In the genomic region with DNA sequence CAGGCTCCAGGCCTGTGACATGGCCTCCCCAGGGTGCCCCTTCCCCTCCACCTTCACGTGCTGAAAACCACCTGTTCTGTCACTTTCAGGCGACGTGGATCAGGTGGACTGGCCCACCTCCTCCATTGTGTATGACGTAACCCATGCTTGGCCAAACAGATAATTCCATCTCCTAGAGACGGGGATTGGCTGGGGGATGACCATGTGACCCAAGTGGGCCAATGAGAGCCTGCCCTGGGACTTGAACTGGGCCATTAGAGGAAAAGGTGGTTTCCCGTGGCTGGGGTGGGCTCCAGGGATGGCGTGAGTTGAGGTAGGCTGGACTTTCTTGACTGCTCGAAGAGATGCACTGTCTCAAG, we compare ENCODE assay signal across 1 cellular context.
TF ChIP-seq lines count a peak whose summit lies in the region.

No MANE protein-coding gene starts in this region.

TF ChIP-seq in HepG2, 621 proteins besides CTCF, POLR2A, EP300 and RAD21:
- TF ChIP-seq KDM6A (CRISPR knock-in tag; IDR thresholded peaks at IDR 0.05; ENCODE audit: low read depth) (no peak), ZSCAN20 (CRISPR knock-in tag; IDR thresholded peaks at IDR 0.05; ENCODE audit: borderline replicate concordance) (no peak), MED1 (CRISPR knock-in tag; IDR thresholded peaks at IDR 0.05) (no peak), EHMT2 (IDR thresholded peaks at IDR 0.05; ENCODE audit: borderline replicate concordance, low read depth, low read length) (no peak), CREB1 (IDR thresholded peaks at IDR 0.05) (peak; percentile 65), CREB1 (CRISPR knock-in tag; IDR thresholded peaks at IDR 0.05) (no peak), ZFP36L2 (CRISPR knock-in tag; IDR thresholded peaks at IDR 0.05) (no peak), RXRA (CRISPR knock-in tag; IDR thresholded peaks at IDR 0.05) (no peak), ZNF263 (CRISPR knock-in tag; IDR thresholded peaks at IDR 0.05) (no peak), NFE2L1 (CRISPR knock-in tag; IDR thresholded peaks at IDR 0.05; ENCODE audit: borderline replicate concordance) (no peak), CEBPB (IDR thresholded peaks at IDR 0.05; ENCODE audit: borderline replicate concordance, low read depth, low read length) (peak; percentile 16; the same call in 1 of the 2 replicates), JUN (CRISPR knock-in tag; IDR thresholded peaks at IDR 0.05) (no peak), NFYB (CRISPR knock-in tag; IDR thresholded peaks at IDR 0.05) (peak; percentile 67), NCOR1 (IDR thresholded peaks at IDR 0.05; ENCODE audit: borderline replicate concordance, low read length) (no peak), MLLT10 (CRISPR knock-in tag; IDR thresholded peaks at IDR 0.05) (no peak), RXRB (CRISPR knock-in tag; IDR thresholded peaks at IDR 0.05; ENCODE audit: borderline replicate concordance) (no peak), SMARCE1 (IDR thresholded peaks at IDR 0.05; ENCODE audit: borderline replicate concordance) (no peak), ZNF773 (CRISPR knock-in tag; IDR thresholded peaks at IDR 0.05; ENCODE audit: borderline replicate concordance) (no peak), SIX1 (CRISPR knock-in tag; IDR thresholded peaks at IDR 0.05; ENCODE audit: borderline replicate concordance) (no peak), ZNF331 (CRISPR knock-in tag; IDR thresholded peaks at IDR 0.05) (no peak), HNF4A (CRISPR knock-in tag; IDR thresholded peaks at IDR 0.05) (no peak), MAFF (IDR thresholded peaks at IDR 0.05; ENCODE audit: low read depth, low read length) (no peak), NFYC (CRISPR knock-in tag; IDR thresholded peaks at IDR 0.05) (peak; percentile 69), ATF7 (IDR thresholded peaks at IDR 0.05) (peak; percentile 94), ATF7 (CRISPR knock-in tag; IDR thresholded peaks at IDR 0.05) (no peak), ZNF225 (CRISPR knock-in tag; IDR thresholded peaks at IDR 0.05) (no peak)
- TF ChIP-seq, protein P1, sequence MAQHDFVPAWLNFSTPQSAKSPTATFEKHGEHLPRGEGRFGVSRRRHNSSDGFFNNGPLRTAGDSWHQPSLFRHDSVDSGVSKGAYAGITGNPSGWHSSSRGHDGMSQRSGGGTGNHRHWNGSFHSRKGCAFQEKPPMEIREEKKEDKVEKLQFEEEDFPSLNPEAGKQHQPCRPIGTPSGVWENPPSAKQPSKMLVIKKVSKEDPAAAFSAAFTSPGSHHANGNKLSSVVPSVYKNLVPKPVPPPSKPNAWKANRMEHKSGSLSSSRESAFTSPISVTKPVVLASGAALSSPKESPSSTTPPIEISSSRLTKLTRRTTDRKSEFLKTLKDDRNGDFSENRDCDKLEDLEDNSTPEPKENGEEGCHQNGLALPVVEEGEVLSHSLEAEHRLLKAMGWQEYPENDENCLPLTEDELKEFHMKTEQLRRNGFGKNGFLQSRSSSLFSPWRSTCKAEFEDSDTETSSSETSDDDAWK (CRISPR knock-in tag; IDR thresholded peaks at IDR 0.05), result no peak
- TF ChIP-seq, protein P2, sequence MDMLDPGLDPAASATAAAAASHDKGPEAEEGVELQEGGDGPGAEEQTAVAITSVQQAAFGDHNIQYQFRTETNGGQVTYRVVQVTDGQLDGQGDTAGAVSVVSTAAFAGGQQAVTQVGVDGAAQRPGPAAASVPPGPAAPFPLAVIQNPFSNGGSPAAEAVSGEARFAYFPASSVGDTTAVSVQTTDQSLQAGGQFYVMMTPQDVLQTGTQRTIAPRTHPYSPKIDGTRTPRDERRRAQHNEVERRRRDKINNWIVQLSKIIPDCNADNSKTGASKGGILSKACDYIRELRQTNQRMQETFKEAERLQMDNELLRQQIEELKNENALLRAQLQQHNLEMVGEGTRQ (IDR thresholded peaks at IDR 0.05; ENCODE audit: low read depth, low read length), result peak; percentile 52; the same call in 1 of the 2 replicates
- TF ChIP-seq, protein P2 (CRISPR knock-in tag; IDR thresholded peaks at IDR 0.05; ENCODE audit: borderline replicate concordance), result peak; percentile 78; the same call in 1 of the 2 replicates
